ENCODE assay signal across 8 cellular contexts in the genomic region with DNA sequence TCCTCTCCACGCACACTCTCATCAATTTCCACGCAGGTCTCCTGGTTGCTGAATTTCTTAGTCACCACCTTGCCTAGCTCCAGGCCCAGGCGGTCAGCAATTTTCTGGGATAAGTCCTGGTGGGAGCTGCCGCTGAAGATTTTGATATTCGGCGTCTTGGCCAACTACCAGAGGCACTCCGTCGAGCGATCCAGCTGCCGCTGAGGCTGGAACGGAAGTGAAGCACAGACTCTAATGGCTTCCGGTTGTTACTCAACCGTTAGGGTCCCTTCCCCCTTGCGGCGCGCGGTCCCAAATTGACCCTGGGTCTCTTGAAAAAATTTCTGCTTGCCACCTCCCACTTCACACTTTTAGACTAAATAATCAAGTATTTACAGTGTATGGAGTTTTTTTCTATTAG. TPM values are rescaled to one million over a fixed set of nuclear protein-coding genes. Genes with fewer than 3 reads are reported as not detected.
"Had no signal": no experiment of that assay in that cellular context is flagged by ENCODE, and none has a peak within 500 bp of the region (broad histone marks: within the 10 kb centered on the region; RNA-seq: fewer than 3 reads in every experiment).

A gene (minus strand): TSS at position 219 of the 400 bp plus-strand sequence.

- H3K4me1 Mint-ChIP-seq: GM23338, IgD-negative memory B cell had no signal

- H2AFZ ChIP-seq: GM23338 had no signal

- ATAC-seq: GM23338, HepG2 had no signal

- DNase-seq: H9, HCEC 1CT had no signal

- H3K27ac Mint-ChIP-seq: GM23338, H9, IgD-negative memory B cell had no signal

- H3K4me3 ChIP-seq: GM23338 had no signal

- FAIRE-seq: H1, HepG2 had no signal

- H3K4me2 ChIP-seq: GM23338 had no signal

- H3K27ac ChIP-seq: HL-60 had no signal

- H3K9me3 Mint-ChIP-seq: GM23338, H9 had no signal

- H3K4me3 Mint-ChIP-seq: GM23338, H9, IgD-negative memory B cell had no signal

RNA-seq across cellular contexts. Expression of the gene that starts here (rescaled TPM):
- total RNA-seq: GM23338, H1, H9, HepG2, HT1080 had no signal
- polyA plus RNA-seq: GM23338, H1, HepG2, IgD-negative memory B cell had no signal
